Comparison of ENCODE assay signal across 20 cellular contexts in the genomic region with DNA sequence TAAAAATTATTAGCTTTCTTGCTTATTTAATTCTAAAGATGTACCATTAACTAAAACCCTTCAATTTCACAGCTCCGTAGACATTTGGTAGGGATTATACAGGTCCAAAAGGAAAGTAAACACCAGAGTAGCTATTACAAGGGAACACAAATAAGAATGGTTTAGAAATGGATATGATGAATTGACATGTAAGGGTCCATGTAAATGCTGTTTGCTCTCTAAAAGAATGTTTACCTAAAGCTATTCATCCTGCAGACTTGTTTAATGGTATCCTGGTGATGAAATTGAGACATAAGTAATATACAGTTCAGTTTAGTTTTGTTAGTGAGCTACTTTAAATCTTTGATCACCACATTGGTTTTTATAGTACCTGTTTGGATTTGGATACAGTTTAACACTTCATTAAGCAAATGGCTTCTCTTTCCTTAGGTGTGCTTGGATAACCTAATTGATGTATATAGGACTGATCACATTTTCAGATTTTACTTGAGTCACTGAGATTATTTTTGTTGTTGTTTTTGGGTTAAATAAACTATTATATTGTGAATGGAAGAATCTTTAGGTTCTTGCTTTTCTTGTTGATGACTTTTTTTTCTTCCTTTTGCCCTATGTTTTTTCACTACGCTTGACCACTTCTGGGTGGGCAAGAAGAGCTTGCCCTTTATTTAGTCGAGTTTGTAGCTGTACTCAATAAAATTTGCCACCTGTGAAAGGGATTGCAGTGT.
DNase-seq lines count a peak whose midpoint lies in the region; ATAC-seq and TF ChIP-seq lines count a peak whose summit lies in the region.
"Had no signal": no experiment of that assay in that cellular context is flagged by ENCODE, and none has a peak within 500 bp of the region (broad histone marks: within the 10 kb centered on the region; RNA-seq: fewer than 3 reads in every experiment).

No MANE protein-coding gene starts in this region.

- H3K9me2 ChIP-seq in GM23338 (ENCODE audit: insufficient read depth), result no peaks in the 10 kb centered on the region

- H3K4me3 Mint-ChIP-seq in GM23338, result no peak overlapping the region
- H3K4me3 Mint-ChIP-seq in activated naive CD8-positive, alpha-beta T cell treated with anti-CD3 and anti-CD28 coated beads for 36 hours, result no peak overlapping the region
- H3K4me3 Mint-ChIP-seq: activated naive CD8-positive, alpha-beta T cell; activated T-helper 1 cell treated with anti-CD3 and anti-CD28 coated beads, Interleukin-12 subunit alpha, Interleukin-12 subunit beta, Interleukin-2, Interleukin-4 antibody, amounts not matched to agents 30 ng/mL and 10 ng/mL and 1 ng/mL, durations not matched to agents 14 hours and 24 hours and 36 hours; CD4-positive, alpha-beta T cell; stimulated activated effector memory CD8-positive, alpha-beta T cell treated with anti-CD3 and anti-CD28 coated beads, Interleukin-12 subunit alpha, Interleukin-12 subunit beta, amount 100 ng/mL, for 72 hours; T-helper 1 cell treated with Interleukin-12 subunit alpha and Interleukin-12 subunit beta and Interleukin-4 antibody, amounts not matched to agents 30 μg/mL and 1 μg/mL, for 36 hours had no signal

- DNase-seq in GM23338 (ENCODE audit: low spot score), result no peak
- DNase-seq in NCI-H2081 (lab: John Stamatoyannopoulos, UW), result peak; percentile 37 to 87
- DNase-seq in right lobe of liver, result no peak
- DNase-seq in AML-193 (lab: John Stamatoyannopoulos, UW), result no peak
- DNase-seq in activated naive CD4-positive, alpha-beta T cell treated with anti-CD3 and anti-CD28 coated beads, Interleukin-2, amount 50 U/mL, for 72 hours (ENCODE audit: low spot score in 2 of 2), result no peak
- DNase-seq in activated naive CD8-positive, alpha-beta T cell treated with anti-CD3 and anti-CD28 coated beads for 36 hours, result no peak
- DNase-seq: activated CD4-positive, alpha-beta T cell treated with anti-CD3 and anti-CD28 coated beads for 48 hours; CD4-positive, alpha-beta T cell; effector memory CD4-positive, alpha-beta T cell; foreskin melanocyte; kidney; stimulated activated CD4-positive, alpha-beta T cell treated with anti-CD3 and anti-CD28 coated beads, Interleukin-1b, Interleukin-23, amount 100 ng/mL, for 48 hours had no signal

- H3K36me3 ChIP-seq in GM23338 (ENCODE audit: insufficient read depth) (no peaks in the 10 kb centered on the region), right lobe of liver (no peaks in the 10 kb centered on the region)
- H3K36me3 ChIP-seq: prostate gland had no signal

- peaks cover 49% of the 10 kb centered on the region for H3K4me1 Mint-ChIP-seq in GM23338
- H3K4me1 Mint-ChIP-seq in activated naive CD8-positive, alpha-beta T cell treated with anti-CD3 and anti-CD28 coated beads for 36 hours, result peaks cover 42% of the 10 kb centered on the region

- H3K27me3 ChIP-seq in GM23338 (ENCODE audit: insufficient read depth) (no peaks in the 10 kb centered on the region), right lobe of liver (no peaks in the 10 kb centered on the region)

- H3K9me3 Mint-ChIP-seq in GM23338, result no peaks in the 10 kb centered on the region
- no peaks in the 10 kb centered on the region for H3K9me3 Mint-ChIP-seq in activated naive CD4-positive, alpha-beta T cell treated with anti-CD3 and anti-CD28 coated beads, Interleukin-2, amount 50 U/mL, for 72 hours
- peaks cover 4% of the 10 kb centered on the region for H3K9me3 Mint-ChIP-seq in activated naive CD8-positive, alpha-beta T cell treated with anti-CD3 and anti-CD28 coated beads for 36 hours
- H3K9me3 Mint-ChIP-seq: activated T-helper 1 cell treated with anti-CD3 and anti-CD28 coated beads, Interleukin-12 subunit alpha, Interleukin-12 subunit beta, Interleukin-2, Interleukin-4 antibody, amounts not matched to agents 30 ng/mL and 10 ng/mL and 1 ng/mL, durations not matched to agents 14 hours and 24 hours and 36 hours; CD4-positive, alpha-beta T cell; stimulated activated effector memory CD8-positive, alpha-beta T cell treated with anti-CD3 and anti-CD28 coated beads, Interleukin-12 subunit alpha, Interleukin-12 subunit beta, amount 100 ng/mL, for 72 hours; T-helper 1 cell treated with Interleukin-12 subunit alpha and Interleukin-12 subunit beta and Interleukin-4 antibody, amounts not matched to agents 30 μg/mL and 1 μg/mL, for 36 hours had no signal

- peak overlapping the region; percentile 23; the same call in 1 of the 2 replicates for H3K27ac ChIP-seq in GM23338 (ENCODE audit: low read depth)
- H3K27ac ChIP-seq in VCaP, result peak overlapping the region; percentile 49
- H3K27ac ChIP-seq in right lobe of liver, result no peak overlapping the region
- H3K27ac ChIP-seq: prostate gland, skin epidermis had no signal

- no peaks in the 10 kb centered on the region for H3K9me3 ChIP-seq in right lobe of liver
- H3K9me3 ChIP-seq: prostate gland had no signal

- H3K79me2 ChIP-seq in GM23338 (replicated peaks; ENCODE audit: insufficient read depth), result peaks cover 98% of the 10 kb centered on the region

- no peak for ATAC-seq in GM23338
- ATAC-seq in right lobe of liver, result peak; percentile 35 to 56 (median 44)
- no peak for ATAC-seq in activated naive CD4-positive, alpha-beta T cell treated with anti-CD3 and anti-CD28 coated beads, Interleukin-2, amount 50 U/mL, for 72 hours
- ATAC-seq: esophagus mucosa; stimulated activated effector memory CD8-positive, alpha-beta T cell treated with anti-CD3 and anti-CD28 coated beads, Interleukin-12 subunit alpha, Interleukin-12 subunit beta, amount 100 ng/mL, for 72 hours had no signal

- no peak overlapping the region for H2AFZ ChIP-seq in GM23338

- peaks cover 3% of the 10 kb centered on the region for H3K27me3 Mint-ChIP-seq in GM23338 (ENCODE audit: insufficient read depth, low read depth, poor library complexity)
- H3K27me3 Mint-ChIP-seq in activated naive CD8-positive, alpha-beta T cell treated with anti-CD3 and anti-CD28 coated beads for 36 hours, result no peaks in the 10 kb centered on the region
- H3K27me3 Mint-ChIP-seq: activated naive CD8-positive, alpha-beta T cell; CD4-positive, alpha-beta T cell had no signal

- no peak for TF ChIP-seq POLR2A in right lobe of liver (IDR thresholded peaks at IDR 0.05)

- peaks cover 37% of the 10 kb centered on the region for H4K20me1 ChIP-seq in GM23338 (replicated peaks; ENCODE audit: insufficient read depth)

- TF ChIP-seq CTCF in GM23338 (conservative IDR thresholded peaks at IDR 0.05; ENCODE audit: low read depth in 2 of 2) (no peak), VCaP (conservative IDR thresholded peaks at IDR 0.05) (no peak), right lobe of liver (IDR thresholded peaks at IDR 0.05) (no peak)

- H3K36me3 Mint-ChIP-seq in GM23338 (ENCODE audit: low read depth), result no peaks in the 10 kb centered on the region
- peaks cover 0 to 6% of the 10 kb centered on the region in 2 donors for H3K36me3 Mint-ChIP-seq in activated naive CD4-positive, alpha-beta T cell treated with anti-CD3 and anti-CD28 coated beads, Interleukin-2, amount 50 U/mL, for 72 hours
- peaks cover 17% of the 10 kb centered on the region for H3K36me3 Mint-ChIP-seq in activated naive CD8-positive, alpha-beta T cell treated with anti-CD3 and anti-CD28 coated beads for 36 hours
- H3K36me3 Mint-ChIP-seq: activated naive CD8-positive, alpha-beta T cell; stimulated activated effector memory CD8-positive, alpha-beta T cell treated with anti-CD3 and anti-CD28 coated beads, Interleukin-12 subunit alpha, Interleukin-12 subunit beta, amount 100 ng/mL, for 72 hours had no signal

- no peak overlapping the region for H3K27ac Mint-ChIP-seq in GM23338
- no peak overlapping the region for H3K27ac Mint-ChIP-seq in activated naive CD4-positive, alpha-beta T cell treated with anti-CD3 and anti-CD28 coated beads, Interleukin-2, amount 50 U/mL, for 72 hours
- H3K27ac Mint-ChIP-seq in activated naive CD8-positive, alpha-beta T cell treated with anti-CD3 and anti-CD28 coated beads for 36 hours, result no peak overlapping the region
- H3K27ac Mint-ChIP-seq: activated naive CD8-positive, alpha-beta T cell; activated T-helper 1 cell treated with anti-CD3 and anti-CD28 coated beads, Interleukin-12 subunit alpha, Interleukin-12 subunit beta, Interleukin-2, Interleukin-4 antibody, amounts not matched to agents 30 ng/mL and 10 ng/mL and 1 ng/mL, durations not matched to agents 14 hours and 24 hours and 36 hours; CD4-positive, alpha-beta T cell; stimulated activated effector memory CD8-positive, alpha-beta T cell treated with anti-CD3 and anti-CD28 coated beads, Interleukin-12 subunit alpha, Interleukin-12 subunit beta, amount 100 ng/mL, for 72 hours; T-helper 1 cell treated with Interleukin-12 subunit alpha and Interleukin-12 subunit beta and Interleukin-4 antibody, amounts not matched to agents 30 μg/mL and 1 μg/mL, for 36 hours had no signal

- H3K4me1 ChIP-seq in GM23338 (ENCODE audit: insufficient read depth) (peaks cover 47% of the 10 kb centered on the region), right lobe of liver (peaks cover 0 to 11% (median 4%) of the 10 kb centered on the region in 4 donors)
- H3K4me1 ChIP-seq: prostate gland had no signal

- H3K4me3 ChIP-seq in GM23338 (no peak overlapping the region), right lobe of liver (no peak overlapping the region)
- H3K4me3 ChIP-seq: prostate gland, skin epidermis had no signal

- intact Hi-C loops in right lobe of liver (cut with DNase I), result no loop called here

- H3F3A ChIP-seq in GM23338 (replicated peaks; ENCODE audit: low read depth), result no peaks in the 10 kb centered on the region

- H3K4me2 ChIP-seq in GM23338, result no peak overlapping the region

- WGBS in right lobe of liver (ENCODE audit: insufficient coverage, low coverage, low lambda C conversion rate, missing lambda C conversion rate), result 64% methylated on average over 3 of the region's 3 CpGs

TF ChIP-seq in GM23338, 12 proteins besides CTCF, POLR2A, EP300 and RAD21:
- TF ChIP-seq JUNB (IDR thresholded peaks at IDR 0.05; ENCODE audit: unreplicated experiment) (no peak), STAT1 (IDR thresholded peaks at IDR 0.05; ENCODE audit: unreplicated experiment) (no peak), EZH2phosphoT487 (IDR thresholded peaks at IDR 0.05; ENCODE audit: unreplicated experiment) (no peak)

Comparison
In these comparisons a context has a peak if more than half of its experiments do, and no peak if none do; other contexts are left out.
1. ATAC-seq: peak in right lobe of liver (4 of 4); none in GM23338 (single experiment) and activated naive CD4-positive, alpha-beta T cell treated with anti-CD3 and anti-CD28 coated beads, Interleukin-2, amount 50 U/mL, for 72 hours (0 of 2).
2. DNase-seq: peak in NCI-H2081 (2 of 2); none in GM23338 (single experiment), right lobe of liver (0 of 3), AML-193 (0 of 2), activated naive CD4-positive, alpha-beta T cell treated with anti-CD3 and anti-CD28 coated beads, Interleukin-2, amount 50 U/mL, for 72 hours (0 of 2) and activated naive CD8-positive, alpha-beta T cell treated with anti-CD3 and anti-CD28 coated beads for 36 hours (single experiment).
3. H3K27ac ChIP-seq: peak in GM23338 (single experiment) and VCaP (single experiment); none in right lobe of liver (0 of 3).